11 cellular contexts compared by ENCODE assay signal in the genomic region with DNA sequence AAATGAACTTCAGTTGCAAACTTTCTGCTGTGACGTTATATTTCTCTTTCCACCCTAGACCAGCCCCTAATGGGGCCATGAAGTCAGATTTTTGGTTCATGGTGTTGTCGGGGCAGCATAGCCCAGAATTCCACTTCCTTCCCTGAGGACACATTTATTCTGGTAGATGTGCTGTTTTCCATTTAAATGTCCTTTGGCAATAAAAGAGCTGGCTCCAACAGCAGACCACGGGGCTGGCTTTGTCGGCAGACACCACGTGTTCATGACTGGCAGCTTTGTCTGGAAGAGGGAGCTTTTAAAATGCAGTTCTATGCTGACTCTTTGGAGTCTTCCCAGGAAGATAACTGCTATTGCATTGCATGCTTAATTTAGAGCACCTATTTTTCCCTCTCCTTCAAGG. TPM values are rescaled to one million over a fixed set of nuclear protein-coding genes. Genes with fewer than 3 reads are reported as not detected.
A peak's percentile ranks its signal among the peaks of the same experiment; 100 is the strongest.
DNase-seq lines count a peak whose midpoint lies in the region; ATAC-seq and TF ChIP-seq lines count a peak whose summit lies in the region.
"Had no signal": no experiment of that assay in that cellular context is flagged by ENCODE, and none has a peak within 500 bp of the region (broad histone marks: within the 10 kb centered on the region; RNA-seq: fewer than 3 reads in every experiment).

No MANE protein-coding gene starts in this region.

- H3K4me1 Mint-ChIP-seq in CD4-positive, CD25-positive, alpha-beta regulatory T cell, result peaks cover 13 to 83% (median 39%) of the 10 kb centered on the region in 4 donors
- no peaks in the 10 kb centered on the region for H3K4me1 Mint-ChIP-seq in endothelial cell (ENCODE audit: unreplicated experiment)

- POLR2A ChIA-PET in A673 (lab: Charles Lee; ENCODE audit: low non-redundant PET), result no interaction called here

- WGBS in heart right ventricle, 2 donors, result 16 to 24% methylated on average over 5 of the region's 5 CpGs

- H3K36me3 ChIP-seq in CD4-positive, CD25-positive, alpha-beta regulatory T cell (ENCODE audit: control insufficient read depth, insufficient read depth, low read length), result no peaks in the 10 kb centered on the region
- H3K36me3 ChIP-seq in heart right ventricle, result no peaks in the 10 kb centered on the region
- H3K36me3 ChIP-seq in A673 (ENCODE audit: insufficient read depth, low read length, poor library complexity, severe bottlenecking), result no peaks in the 10 kb centered on the region
- H3K36me3 ChIP-seq: BLaER1 had no signal

- TF ChIP-seq CTCF in heart right ventricle (IDR thresholded peaks at IDR 0.05) (no peak), endothelial cell (IDR thresholded peaks at IDR 0.05; ENCODE audit: unreplicated experiment) (no peak), A673 (conservative IDR thresholded peaks at IDR 0.05; ENCODE audit: low read depth, low read length) (no peak), GM13976 (IDR thresholded peaks at IDR 0.05; ENCODE audit: borderline replicate concordance, control extremely low read depth, extremely low read depth, insufficient read depth, missing control alignments) (no peak)

- ATAC-seq in CD4-positive, CD25-positive, alpha-beta regulatory T cell (ENCODE audit: low read depth in 2 of 2), result no peak
- ATAC-seq in heart right ventricle (peak; percentile 66 to 88 (median 78)), GM18517 (IDR thresholded peaks at IDR 0.05; ENCODE audit: unreplicated experiment) (no peak)

- no peaks in the 10 kb centered on the region for H3K27me3 ChIP-seq in CD4-positive, CD25-positive, alpha-beta regulatory T cell (ENCODE audit: control insufficient read depth, insufficient read depth, low read length)
- no peaks in the 10 kb centered on the region for H3K27me3 ChIP-seq in heart right ventricle
- H3K27me3 ChIP-seq in A673 (replicated peaks; ENCODE audit: insufficient read depth, low read depth, low read length, poor library complexity), result no peaks in the 10 kb centered on the region
- H3K27me3 ChIP-seq: BLaER1 had no signal

- no peaks in the 10 kb centered on the region for H3K27me3 Mint-ChIP-seq in CD4-positive, CD25-positive, alpha-beta regulatory T cell
- no peaks in the 10 kb centered on the region for H3K27me3 Mint-ChIP-seq in endothelial cell (ENCODE audit: unreplicated experiment)

- no peak overlapping the region for H3K4me3 ChIP-seq in CD4-positive, CD25-positive, alpha-beta regulatory T cell (ENCODE audit: low read depth, low read length)
- no peak overlapping the region for H3K4me3 ChIP-seq in heart right ventricle
- H3K4me3 ChIP-seq in A673 (ENCODE audit: low read depth, low read length, poor library complexity, severe bottlenecking), result no peak overlapping the region
- H3K4me3 ChIP-seq: BLaER1, lung, SK-N-MC had no signal

- H3K9me3 Mint-ChIP-seq in CD4-positive, CD25-positive, alpha-beta regulatory T cell, result no peaks in the 10 kb centered on the region
- H3K9me3 Mint-ChIP-seq in endothelial cell (ENCODE audit: unreplicated experiment), result no peaks in the 10 kb centered on the region

- H3K9me3 ChIP-seq in CD4-positive, CD25-positive, alpha-beta regulatory T cell (ENCODE audit: control insufficient read depth in 2 of 2, low read length in 2 of 2), result no peaks in the 10 kb centered on the region
- H3K9me3 ChIP-seq in heart right ventricle, result no peaks in the 10 kb centered on the region
- H3K9me3 ChIP-seq in A673 (ENCODE audit: low read depth, low read length, poor library complexity, severe bottlenecking), result no peaks in the 10 kb centered on the region
- H3K9me3 ChIP-seq: BLaER1 had no signal

- in situ Hi-C loops in GM13976 (cut with MboI; ENCODE audit: low sequenced_read_pairs, unreplicated experiment), result no loop called here

- no TSS peak for BruUV-seq in A673 (replicated peaks; lab: Mats Ljungman, UMichigan)

- H3K4me3 Mint-ChIP-seq in CD4-positive, CD25-positive, alpha-beta regulatory T cell, result no peak overlapping the region
- H3K4me3 Mint-ChIP-seq in endothelial cell (ENCODE audit: unreplicated experiment), result no peak overlapping the region

- CTCF ChIA-PET in A673 (lab: Charles Lee), result no interaction called here

- peaks cover 44% of the 10 kb centered on the region for H3K4me1 ChIP-seq in CD4-positive, CD25-positive, alpha-beta regulatory T cell (ENCODE audit: control insufficient read depth, insufficient read depth, low read length, poor library complexity, severe bottlenecking)
- H3K4me1 ChIP-seq in heart right ventricle (peaks cover 4 to 58% (median 16%) of the 10 kb centered on the region in 9 donors), A673 (ENCODE audit: insufficient read depth, low read length, poor library complexity, severe bottlenecking) (peaks cover 8% of the 10 kb centered on the region)

- peak overlapping the region in 2 of 3 donors; percentile 6 to 73 for H3K27ac Mint-ChIP-seq in CD4-positive, CD25-positive, alpha-beta regulatory T cell
- no peak overlapping the region for H3K27ac Mint-ChIP-seq in endothelial cell (ENCODE audit: unreplicated experiment)

- no peak for DNase-seq in CD4-positive, CD25-positive, alpha-beta regulatory T cell
- DNase-seq in astrocyte of the hippocampus (ENCODE audit: low read depth, low spot score) (peak; percentile 61), heart right ventricle (peak; percentile 67 to 69), posterior cingulate gyrus (peak; percentile 69 to 95 (median 78)), endothelial cell (ENCODE audit: low spot score) (no peak), A673 (ENCODE audit: low spot score) (no peak), GM13976 (ENCODE audit: low spot score) (no peak)

- no peaks in the 10 kb centered on the region for H3K36me3 Mint-ChIP-seq in CD4-positive, CD25-positive, alpha-beta regulatory T cell
- H3K36me3 Mint-ChIP-seq in endothelial cell (ENCODE audit: low read depth, unreplicated experiment), result no peaks in the 10 kb centered on the region

- H3K27ac ChIP-seq in CD4-positive, CD25-positive, alpha-beta regulatory T cell (ENCODE audit: insufficient read depth, low read length, poor library complexity, severe bottlenecking), result no peak overlapping the region
- H3K27ac ChIP-seq in heart right ventricle (peak overlapping the region in 7 of 10 donors; percentile 22 to 83 (median 47)), A673 (ENCODE audit: low read depth, low read length, poor library complexity, severe bottlenecking) (no peak overlapping the region)
- H3K27ac ChIP-seq: BLaER1, SK-N-MC had no signal

- intact Hi-C loops in heart right ventricle (cut with DNase I) (no loop called here), posterior cingulate gyrus (cut with DNase I) (loop anchor here (10.0 kb wide), 1 partner anchor 50 kb away; no protein-coding TSS in a partner anchor), A673 (cut with micrococcal nuclease; ENCODE audit: unreplicated experiment) (no loop called here)

RNA-seq across cellular contexts. Expression of a gene that starts 17.6 kb away (rescaled TPM):
- 351 TPM for total RNA-seq in CD4-positive, CD25-positive, alpha-beta regulatory T cell
- polyA plus RNA-seq in CD4-positive, CD25-positive, alpha-beta regulatory T cell, result 100 to 1,000 TPM; 164 to 207 (median 192) TPM
- 10 to 100 TPM in 2 of 10 donors, 1 to 10 TPM in 8; 3.2 to 35.1 (median 4.6) TPM for total RNA-seq in heart right ventricle
- polyA plus RNA-seq in heart right ventricle, result 1 to 10 TPM; 2.7 to 5.2 TPM
- 13.8 TPM for total RNA-seq in endothelial cell (ENCODE audit: unreplicated experiment)
- total RNA-seq in A673 (2021), result not detected in 2 replicates

Comparison
In these comparisons a context has a peak if more than half of its experiments do, and no peak if none do; other contexts are left out.
1. ATAC-seq: peak in heart right ventricle (8 of 8); none in CD4-positive, CD25-positive, alpha-beta regulatory T cell (0 of 2) and GM18517 (single experiment).
2. DNase-seq: peak in astrocyte of the hippocampus (single experiment), heart right ventricle (2 of 2) and posterior cingulate gyrus (10 of 10); none in CD4-positive, CD25-positive, alpha-beta regulatory T cell (0 of 3), endothelial cell (single experiment), A673 (single experiment) and GM13976 (single experiment).
3. H3K27ac ChIP-seq: peak in heart right ventricle (7 of 10); none in CD4-positive, CD25-positive, alpha-beta regulatory T cell (single experiment) and A673 (single experiment).